8 cellular contexts compared by ENCODE assay signal in the genomic region with DNA sequence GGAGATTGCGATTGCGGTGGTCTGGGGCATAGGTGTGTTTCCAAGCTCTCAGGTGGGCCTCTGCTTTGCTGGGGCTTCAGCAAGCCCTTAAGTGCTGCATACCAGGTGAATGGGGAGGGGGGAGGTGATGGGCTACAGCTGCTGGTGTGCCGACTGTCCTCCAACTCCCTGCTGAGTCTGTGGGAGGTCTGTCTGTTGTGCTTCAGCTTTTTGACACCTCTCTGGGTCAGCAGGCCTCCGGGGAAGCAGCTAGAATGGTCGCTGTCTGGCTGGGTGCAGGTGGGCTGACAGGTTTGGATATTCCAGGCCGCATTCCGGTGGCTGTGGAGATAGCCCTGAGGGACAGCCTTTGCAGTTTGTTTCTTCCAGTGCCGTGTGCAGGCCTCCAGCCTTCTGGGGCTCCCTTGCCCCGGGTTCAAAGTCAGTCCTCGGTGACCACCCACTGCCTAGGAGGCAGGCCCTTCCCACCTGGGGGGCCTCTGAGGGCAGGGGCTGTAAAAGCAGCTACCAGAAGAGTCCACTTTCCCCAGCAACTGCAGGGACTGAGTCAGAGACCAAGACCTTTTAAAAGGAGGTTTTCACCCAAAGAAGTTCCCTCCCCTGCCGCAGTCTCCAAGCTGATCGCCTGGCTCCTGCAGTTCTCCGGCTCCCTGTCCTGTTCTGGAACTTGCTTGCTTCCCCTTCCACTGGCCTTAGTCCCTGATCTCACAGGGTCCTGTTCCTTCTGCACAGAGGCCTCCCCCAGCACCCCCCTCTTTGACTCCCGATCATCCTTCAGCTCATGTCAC.
DNase-seq lines count a peak whose midpoint lies in the region; ATAC-seq lines count a peak whose summit lies in the region.

No MANE protein-coding gene starts in this region.

- H3K27me3 Mint-ChIP-seq in stimulated activated naive CD8-positive, alpha-beta T cell treated with anti-CD3 and anti-CD28 coated beads, Interleukin-15, amount 100 ng/mL, for 72 hours = peaks cover 8% of the 10 kb centered on the region

- peak overlapping the region; percentile 50 for H3K9ac ChIP-seq in iPS-15b (ENCODE audit: low read depth, low read length)

- DNase-seq in stimulated activated naive CD8-positive, alpha-beta T cell treated with anti-CD3 and anti-CD28 coated beads, Interleukin-15, Interleukin-2, amounts not matched to agents 100 U/mL and 50 U/mL, for 24 hours = peak; percentile 43
- DNase-seq in stimulated activated naive CD8-positive, alpha-beta T cell treated with anti-CD3 and anti-CD28 coated beads, Interleukin-15, amount 100 ng/mL, for 72 hours = no peak
- peak; percentile 19 for DNase-seq in activated naive CD4-positive, alpha-beta T cell treated with anti-CD3 and anti-CD28 coated beads, Interleukin-2, amount 50 U/mL, for 16 hours
- no peak for DNase-seq in GOT3 (lab: John Stamatoyannopoulos, UW)
- no peak for DNase-seq in stimulated activated CD4-positive, alpha-beta T cell treated with anti-CD3 and anti-CD28 coated beads, Interleukin-4, amount 100 ng/mL, for 24 hours
- no peak for DNase-seq in AG20443 (ENCODE audit: low spot score)

- H3K9me3 Mint-ChIP-seq in stimulated activated naive CD8-positive, alpha-beta T cell treated with anti-CD3 and anti-CD28 coated beads, Interleukin-15, amount 100 ng/mL, for 72 hours = no peaks in the 10 kb centered on the region

- H3K4me1 Mint-ChIP-seq in stimulated activated naive CD8-positive, alpha-beta T cell treated with anti-CD3 and anti-CD28 coated beads, Interleukin-15, amount 100 ng/mL, for 72 hours = peaks cover 97% of the 10 kb centered on the region

- peaks cover 22% of the 10 kb centered on the region for H3K4me1 ChIP-seq in iPS-15b (ENCODE audit: control insufficient read depth, insufficient read depth, low read length)

- H3K27ac Mint-ChIP-seq in stimulated activated naive CD8-positive, alpha-beta T cell treated with anti-CD3 and anti-CD28 coated beads, Interleukin-15, amount 100 ng/mL, for 72 hours = no peak overlapping the region

- H3K4me3 Mint-ChIP-seq in stimulated activated naive CD8-positive, alpha-beta T cell treated with anti-CD3 and anti-CD28 coated beads, Interleukin-15, amount 100 ng/mL, for 72 hours = peak overlapping the region in 1 of 2 donors; percentile 82

- H3K27me3 ChIP-seq in iPS-15b (ENCODE audit: control insufficient read depth, insufficient read depth, low read length) = peaks cover 5% of the 10 kb centered on the region

- peak overlapping the region; percentile 54 for H3K4me3 ChIP-seq in iPS-15b (ENCODE audit: low read depth, low read length)

- H3K36me3 ChIP-seq in iPS-15b (ENCODE audit: control insufficient read depth, insufficient read depth, low read length) = peaks cover 35% of the 10 kb centered on the region

- H3K9me3 ChIP-seq in iPS-15b (ENCODE audit: control insufficient read depth, insufficient read depth, low read length) = no peaks in the 10 kb centered on the region

- ATAC-seq in stimulated activated naive CD8-positive, alpha-beta T cell treated with anti-CD3 and anti-CD28 coated beads, Interleukin-15, Interleukin-2, amounts not matched to agents 100 U/mL and 50 U/mL, for 24 hours = peak; percentile 7
- ATAC-seq in stimulated activated naive CD8-positive, alpha-beta T cell treated with anti-CD3 and anti-CD28 coated beads, Interleukin-15, amount 100 ng/mL, for 72 hours = no peak
- no peak for ATAC-seq in HG02981 (IDR thresholded peaks at IDR 0.05; ENCODE audit: unreplicated experiment)

Comparison
In these comparisons a context has a peak if more than half of its experiments do, and no peak if none do; other contexts are left out.
1. DNase-seq: peak in stimulated activated naive CD8-positive, alpha-beta T cell treated with anti-CD3 and anti-CD28 coated beads, Interleukin-15, Interleukin-2, amounts not matched to agents 100 U/mL and 50 U/mL, for 24 hours (single experiment) and activated naive CD4-positive, alpha-beta T cell treated with anti-CD3 and anti-CD28 coated beads, Interleukin-2, amount 50 U/mL, for 16 hours (single experiment); none in stimulated activated naive CD8-positive, alpha-beta T cell treated with anti-CD3 and anti-CD28 coated beads, Interleukin-15, amount 100 ng/mL, for 72 hours (0 of 2), GOT3 (single experiment), stimulated activated CD4-positive, alpha-beta T cell treated with anti-CD3 and anti-CD28 coated beads, Interleukin-4, amount 100 ng/mL, for 24 hours (single experiment) and AG20443 (single experiment).